ENCODE assay signal across 8 cellular contexts in genomic region chr2:156399950-156400703, GRCh38. TPM values are rescaled to one million over a fixed set of nuclear protein-coding genes. Genes with fewer than 3 reads are reported as not detected.
DNase-seq lines count a peak whose midpoint lies in the region; ATAC-seq, FAIRE-seq and TF ChIP-seq lines count a peak whose summit lies in the region.

No MANE protein-coding gene starts in this region.

- no peaks in the 10 kb centered on the region for H3K27me3 Mint-ChIP-seq in activated T-helper 2 cell treated with anti-CD3 and anti-CD28 coated beads, Interferon-gamma antibody, Interleukin-2, Interleukin-4, amounts not matched to agents 10 μg/mL and 5 μg/mL and 100 μg/mL, durations not matched to agents 14 hours and 24 hours and 36 hours (ENCODE audit: low read depth)
- peaks cover 6 to 11% of the 10 kb centered on the region in 2 donors for H3K27me3 Mint-ChIP-seq in natural killer cell (ENCODE audit: low read depth in 2 of 2)

- H3K27ac Mint-ChIP-seq in activated T-helper 2 cell treated with anti-CD3 and anti-CD28 coated beads, Interferon-gamma antibody, Interleukin-2, Interleukin-4, amounts not matched to agents 10 μg/mL and 5 μg/mL and 100 μg/mL, durations not matched to agents 14 hours and 24 hours and 36 hours = peak overlapping the region; percentile 91
- H3K27ac Mint-ChIP-seq in natural killer cell = peak overlapping the region; percentile 99 to 100

- intact Hi-C loops in activated T-helper 2 cell treated with anti-CD3 and anti-CD28 coated beads, Interferon-gamma antibody, Interleukin-2, Interleukin-4, amounts not matched to agents 10 μg/mL and 5 μg/mL and 100 μg/mL, durations not matched to agents 14 hours and 24 hours and 36 hours (cut with micrococcal nuclease) = loop anchor here (1.0 to 10.0 kb wide), 9 partner anchors 15 to 1025 kb away; partner anchors contain the start of gene GPD2
- intact Hi-C loops in natural killer cell (cut with micrococcal nuclease) = loop anchor here (2.0 kb wide), 3 partner anchors 37 to 65 kb away; partner anchors contain the start of gene GPD2

- FAIRE-seq in urothelium cell line (lab: Jason Lieb, UNC) = no peak

- H3K4me1 Mint-ChIP-seq in activated T-helper 2 cell treated with anti-CD3 and anti-CD28 coated beads, Interferon-gamma antibody, Interleukin-2, Interleukin-4, amounts not matched to agents 10 μg/mL and 5 μg/mL and 100 μg/mL, durations not matched to agents 14 hours and 24 hours and 36 hours (ENCODE audit: low read depth) = peaks cover 29% of the 10 kb centered on the region
- peaks cover 29 to 32% of the 10 kb centered on the region in 2 donors for H3K4me1 Mint-ChIP-seq in natural killer cell

- H3K9me3 Mint-ChIP-seq in activated T-helper 2 cell treated with anti-CD3 and anti-CD28 coated beads, Interferon-gamma antibody, Interleukin-2, Interleukin-4, amounts not matched to agents 10 μg/mL and 5 μg/mL and 100 μg/mL, durations not matched to agents 14 hours and 24 hours and 36 hours = no peaks in the 10 kb centered on the region
- no peaks in the 10 kb centered on the region for H3K9me3 Mint-ChIP-seq in natural killer cell

- ATAC-seq in GM18909 (IDR thresholded peaks at IDR 0.05; ENCODE audit: poor library complexity, unreplicated experiment) (peak; percentile 47), HG03103 (IDR thresholded peaks at IDR 0.05; ENCODE audit: low read depth, unreplicated experiment) (peak; percentile 31), natural killer cell (peak; percentile 41 to 60 (median 52))

- peak overlapping the region; percentile 89 for H3K4me3 Mint-ChIP-seq in activated T-helper 2 cell treated with anti-CD3 and anti-CD28 coated beads, Interferon-gamma antibody, Interleukin-2, Interleukin-4, amounts not matched to agents 10 μg/mL and 5 μg/mL and 100 μg/mL, durations not matched to agents 14 hours and 24 hours and 36 hours (ENCODE audit: low read depth)
- peak overlapping the region; percentile 99 for H3K4me3 Mint-ChIP-seq in natural killer cell

- peak; percentile 67 for DNase-seq in COLO829 (ENCODE audit: low spot score)
- DNase-seq in NCI-H345 (lab: John Stamatoyannopoulos, UW) = peak; percentile 82
- DNase-seq in activated T-helper 2 cell treated with anti-CD3 and anti-CD28 coated beads, Interferon-gamma antibody, Interleukin-2, Interleukin-4, amounts not matched to agents 10 μg/mL and 5 μg/mL and 100 μg/mL, durations not matched to agents 14 hours and 24 hours and 36 hours (ENCODE audit: low spot score) = peak; percentile 31
- DNase-seq in fibroblast of the conjunctiva (ENCODE audit: low read depth) = peak; percentile 73
- DNase-seq in natural killer cell = no peak
- DNase-seq in urothelium cell line (ENCODE audit: low spot score) = peak; percentile 81

- H3K36me3 Mint-ChIP-seq in activated T-helper 2 cell treated with anti-CD3 and anti-CD28 coated beads, Interferon-gamma antibody, Interleukin-2, Interleukin-4, amounts not matched to agents 10 μg/mL and 5 μg/mL and 100 μg/mL, durations not matched to agents 14 hours and 24 hours and 36 hours (ENCODE audit: low read depth) = no peaks in the 10 kb centered on the region
- H3K36me3 Mint-ChIP-seq in natural killer cell = peaks cover 8% of the 10 kb centered on the region

- no peak for TF ChIP-seq CTCF in natural killer cell (IDR thresholded peaks at IDR 0.05)

RNA-seq across cellular contexts. Expression of gene GPD2, which starts 36.1 kb away (rescaled TPM):
- 23.6 and 23.7 TPM in 2 replicates for total RNA-seq in activated T-helper 2 cell treated with anti-CD3 and anti-CD28 coated beads, Interferon-gamma antibody, Interleukin-2, Interleukin-4, amounts not matched to agents 10 μg/mL and 5 μg/mL and 100 μg/mL, durations not matched to agents 14 hours and 24 hours and 36 hours
- total RNA-seq in natural killer cell = 10 to 100 TPM; 12.5 to 20.2 (median 18.3) TPM
